16 cellular contexts compared by ENCODE assay signal in the genomic region with DNA sequence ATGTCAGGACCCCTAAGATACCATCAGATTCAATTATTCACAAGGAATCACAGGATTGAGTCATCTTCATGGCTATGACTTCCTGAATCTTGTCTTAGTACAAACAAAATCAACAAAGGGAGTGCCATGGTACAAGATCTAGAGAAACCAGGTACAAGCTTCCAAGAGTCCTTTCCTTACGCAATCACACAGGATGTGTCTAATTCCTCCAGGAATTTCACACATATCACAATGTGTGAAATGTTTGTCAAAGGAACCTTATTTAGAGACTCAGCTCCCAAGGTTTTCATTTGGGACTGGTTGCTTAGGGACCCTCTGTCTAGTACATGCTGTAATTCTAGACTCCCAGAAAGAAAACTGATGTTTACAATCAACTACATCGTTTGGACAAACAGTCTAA.
DNase-seq lines count a peak whose midpoint lies in the region; ATAC-seq, FAIRE-seq and TF ChIP-seq lines count a peak whose summit lies in the region.
"Had no signal": no experiment of that assay in that cellular context is flagged by ENCODE, and none has a peak within 500 bp of the region (broad histone marks: within the 10 kb centered on the region; RNA-seq: fewer than 3 reads in every experiment).

No MANE protein-coding gene starts in this region.

- ATAC-seq in foreskin keratinocyte (peak; percentile 79), HG02588 (IDR thresholded peaks at IDR 0.05; ENCODE audit: unreplicated experiment) (no peak), HG03139 (IDR thresholded peaks at IDR 0.05; ENCODE audit: unreplicated experiment) (no peak)

- peak; percentile 43 for DNase-seq in A172 (ENCODE audit: low spot score)
- peak; percentile 6 for DNase-seq in HTR-8/SVneo (ENCODE audit: insufficient read length, low spot score)
- peak; percentile 5 for DNase-seq in astrocyte (ENCODE audit: low read depth)
- DNase-seq in foreskin keratinocyte, result peak; percentile 87 to 88
- DNase-seq in Karpas-422, result no peak
- DNase-seq in NCI-H69 (lab: John Stamatoyannopoulos, UW), result no peak
- DNase-seq: ACHN; activated effector memory CD4-positive, alpha-beta T cell treated with Interleukin-2 at 50 U/mL for 16 hours; NCI-H1092; retina; stimulated activated CD4-positive, alpha-beta T cell treated with anti-CD3 and anti-CD28 coated beads, Interleukin-4, amount 100 ng/mL, for 1 hour had no signal

- H4K20me1 ChIP-seq in astrocyte (ENCODE audit: insufficient read depth, low read length) (no peaks in the 10 kb centered on the region), Karpas-422 (ENCODE audit: insufficient read depth, low read depth, low read length) (no peaks in the 10 kb centered on the region)

- peaks cover 1% of the 10 kb centered on the region for H3K36me3 Mint-ChIP-seq in astrocyte (ENCODE audit: low read depth, unreplicated experiment)

- no peak overlapping the region for H3K27ac Mint-ChIP-seq in astrocyte (ENCODE audit: unreplicated experiment)
- H3K27ac Mint-ChIP-seq: dendritic cell treated with granulocyte-macrophage colony-stimulating factor and Interleukin-4, amounts not matched to agents 40 ng/mL and 50 ng/mL, for 4 days had no signal

- H2AFZ ChIP-seq in astrocyte (ENCODE audit: low read depth, low read length) (no peak overlapping the region), Karpas-422 (ENCODE audit: low read length) (no peak overlapping the region)

- no peaks in the 10 kb centered on the region for H3K36me3 ChIP-seq in astrocyte (ENCODE audit: insufficient read depth, low read length)
- H3K36me3 ChIP-seq in Karpas-422 (ENCODE audit: insufficient read depth, low read length), result no peaks in the 10 kb centered on the region

- H3K4me1 Mint-ChIP-seq in astrocyte (ENCODE audit: low read depth, unreplicated experiment), result no peaks in the 10 kb centered on the region

- H3K9ac ChIP-seq in astrocyte (ENCODE audit: low read length), result no peak overlapping the region
- no peak overlapping the region for H3K9ac ChIP-seq in Karpas-422 (ENCODE audit: low read length)

- no peaks in the 10 kb centered on the region for H3K9me2 ChIP-seq in Karpas-422 (replicated peaks; ENCODE audit: insufficient read depth, low read length)

- TF ChIP-seq CTCF in astrocyte (IDR thresholded peaks at IDR 0.05; ENCODE audit: insufficient read depth, low read depth, low read length), result no peak
- TF ChIP-seq CTCF in foreskin keratinocyte (conservative IDR thresholded peaks at IDR 0.05), result no peak

- no peak overlapping the region for H3K27ac ChIP-seq in astrocyte (ENCODE audit: low read depth, low read length)
- H3K27ac ChIP-seq in foreskin keratinocyte, result no peak overlapping the region
- no peak overlapping the region for H3K27ac ChIP-seq in Karpas-422 (ENCODE audit: low read length)

- no peak overlapping the region for H3K4me2 ChIP-seq in astrocyte (ENCODE audit: low read length)
- H3K4me2 ChIP-seq in Karpas-422 (ENCODE audit: low read depth, low read length, poor library complexity, severe bottlenecking), result no peak overlapping the region

- H3K4me1 ChIP-seq in astrocyte (ENCODE audit: insufficient read depth, low read length), result no peaks in the 10 kb centered on the region
- peaks cover 21% of the 10 kb centered on the region for H3K4me1 ChIP-seq in foreskin keratinocyte
- peaks cover 5% of the 10 kb centered on the region; the same call in 1 of the 2 replicates for H3K4me1 ChIP-seq in Karpas-422 (ENCODE audit: low read length)

- H3K27me3 Mint-ChIP-seq in astrocyte (ENCODE audit: low read depth, unreplicated experiment), result no peaks in the 10 kb centered on the region
- H3K27me3 Mint-ChIP-seq: dendritic cell treated with granulocyte-macrophage colony-stimulating factor and Interleukin-4, amounts not matched to agents 40 ng/mL and 50 ng/mL, for 4 days had no signal

- H3K4me3 Mint-ChIP-seq in astrocyte (ENCODE audit: unreplicated experiment), result no peak overlapping the region
- H3K4me3 Mint-ChIP-seq: dendritic cell treated with granulocyte-macrophage colony-stimulating factor and Interleukin-4, amounts not matched to agents 40 ng/mL and 50 ng/mL, for 4 days had no signal

- no peak for FAIRE-seq in HTR-8/SVneo (lab: Jason Lieb, UNC)
- FAIRE-seq in astrocyte (lab: Jason Lieb, UNC), result peak; percentile 45
- FAIRE-seq: G401.6 had no signal

- peaks cover 2% of the 10 kb centered on the region for H3K9me3 Mint-ChIP-seq in astrocyte (ENCODE audit: unreplicated experiment)
- H3K9me3 Mint-ChIP-seq: dendritic cell treated with granulocyte-macrophage colony-stimulating factor and Interleukin-4, amounts not matched to agents 40 ng/mL and 50 ng/mL, for 4 days had no signal

- no peak overlapping the region for H3K4me3 ChIP-seq in astrocyte (ENCODE audit: insufficient read depth, low read depth, low read length)
- no peak overlapping the region for H3K4me3 ChIP-seq in Karpas-422 (ENCODE audit: low read length)
- H3K4me3 ChIP-seq: lung had no signal

- H3K79me2 ChIP-seq in astrocyte (ENCODE audit: insufficient read depth, low read length), result no peaks in the 10 kb centered on the region
- H3K79me2 ChIP-seq in Karpas-422 (ENCODE audit: low read length), result no peaks in the 10 kb centered on the region

- no peaks in the 10 kb centered on the region for H3K27me3 ChIP-seq in astrocyte (ENCODE audit: insufficient read depth, low read length)
- H3K27me3 ChIP-seq in foreskin keratinocyte, result no peaks in the 10 kb centered on the region
- no peaks in the 10 kb centered on the region for H3K27me3 ChIP-seq in Karpas-422 (ENCODE audit: low read length)

- no peaks in the 10 kb centered on the region for H3K9me3 ChIP-seq in astrocyte (ENCODE audit: insufficient read depth, low read depth, low read length)
- H3K9me3 ChIP-seq in Karpas-422 (ENCODE audit: low read length), result no peaks in the 10 kb centered on the region

Comparison
In these comparisons a context has a peak if more than half of its experiments do, and no peak if none do; other contexts are left out.
1. DNase-seq: peak in A172 (single experiment), HTR-8/SVneo (single experiment), astrocyte (single experiment) and foreskin keratinocyte (2 of 2); none in Karpas-422 (single experiment) and NCI-H69 (single experiment).